1 cellular context compared by ENCODE assay signal in the genomic region with DNA sequence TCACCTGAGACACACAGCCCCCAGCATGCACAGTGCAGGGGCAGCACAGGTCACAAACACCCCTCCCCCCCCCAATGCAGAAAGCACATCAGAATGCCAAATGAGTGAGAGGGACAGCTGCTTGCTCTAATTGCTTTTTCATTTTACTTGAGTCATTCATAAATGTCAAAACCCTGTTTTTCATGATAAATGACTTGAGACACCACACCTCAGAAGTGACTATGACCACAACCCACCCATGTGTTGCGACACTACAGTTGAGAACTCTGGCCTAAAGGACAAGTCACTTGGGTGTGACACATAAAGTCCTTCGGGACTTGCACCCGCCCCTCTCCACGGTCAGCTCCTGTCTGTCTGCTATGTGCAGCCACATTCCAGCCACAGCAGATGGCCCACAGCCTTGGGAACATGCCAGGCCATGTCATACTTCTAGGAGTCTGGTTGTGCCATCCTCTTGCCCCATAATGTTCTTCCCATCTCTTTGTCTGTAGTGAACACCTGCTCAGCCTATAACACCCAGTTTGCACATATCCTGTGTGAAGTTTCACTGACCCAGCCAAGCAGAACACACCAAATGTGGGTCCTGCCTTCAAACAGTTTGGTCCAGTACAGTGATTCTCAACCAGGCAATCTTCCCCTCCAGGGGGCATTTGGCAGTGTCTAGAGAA.
TF ChIP-seq lines count a peak whose summit lies in the region.

No MANE protein-coding gene starts in this region.

TF ChIP-seq in K562, 482 proteins besides CTCF, POLR2A, EP300 and RAD21 (continued from another document and continues in another):
- TF ChIP-seq, protein P1, sequence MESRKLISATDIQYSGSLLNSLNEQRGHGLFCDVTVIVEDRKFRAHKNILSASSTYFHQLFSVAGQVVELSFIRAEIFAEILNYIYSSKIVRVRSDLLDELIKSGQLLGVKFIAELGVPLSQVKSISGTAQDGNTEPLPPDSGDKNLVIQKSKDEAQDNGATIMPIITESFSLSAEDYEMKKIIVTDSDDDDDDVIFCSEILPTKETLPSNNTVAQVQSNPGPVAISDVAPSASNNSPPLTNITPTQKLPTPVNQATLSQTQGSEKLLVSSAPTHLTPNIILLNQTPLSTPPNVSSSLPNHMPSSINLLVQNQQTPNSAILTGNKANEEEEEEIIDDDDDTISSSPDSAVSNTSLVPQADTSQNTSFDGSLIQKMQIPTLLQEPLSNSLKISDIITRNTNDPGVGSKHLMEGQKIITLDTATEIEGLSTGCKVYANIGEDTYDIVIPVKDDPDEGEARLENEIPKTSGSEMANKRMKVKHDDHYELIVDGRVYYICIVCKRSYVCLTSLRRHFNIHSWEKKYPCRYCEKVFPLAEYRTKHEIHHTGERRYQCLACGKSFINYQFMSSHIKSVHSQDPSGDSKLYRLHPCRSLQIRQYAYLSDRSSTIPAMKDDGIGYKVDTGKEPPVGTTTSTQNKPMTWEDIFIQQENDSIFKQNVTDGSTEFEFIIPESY (CRISPR knock-in tag; IDR thresholded peaks at IDR 0.05), result no peak
- TF ChIP-seq FOXA1 (IDR thresholded peaks at IDR 0.05; ENCODE audit: borderline replicate concordance), result no peak
- no peak for TF ChIP-seq IFI16 (CRISPR knock-in tag; IDR thresholded peaks at IDR 0.05)
- TF ChIP-seq SLC30A9 (CRISPR knock-in tag; IDR thresholded peaks at IDR 0.05), result no peak
- no peak for TF ChIP-seq CBX8 (IDR thresholded peaks at IDR 0.05; ENCODE audit: borderline replicate concordance, extremely low read depth, low read depth, low read length, poor library complexity, severe bottlenecking)
- TF ChIP-seq, protein P2, sequence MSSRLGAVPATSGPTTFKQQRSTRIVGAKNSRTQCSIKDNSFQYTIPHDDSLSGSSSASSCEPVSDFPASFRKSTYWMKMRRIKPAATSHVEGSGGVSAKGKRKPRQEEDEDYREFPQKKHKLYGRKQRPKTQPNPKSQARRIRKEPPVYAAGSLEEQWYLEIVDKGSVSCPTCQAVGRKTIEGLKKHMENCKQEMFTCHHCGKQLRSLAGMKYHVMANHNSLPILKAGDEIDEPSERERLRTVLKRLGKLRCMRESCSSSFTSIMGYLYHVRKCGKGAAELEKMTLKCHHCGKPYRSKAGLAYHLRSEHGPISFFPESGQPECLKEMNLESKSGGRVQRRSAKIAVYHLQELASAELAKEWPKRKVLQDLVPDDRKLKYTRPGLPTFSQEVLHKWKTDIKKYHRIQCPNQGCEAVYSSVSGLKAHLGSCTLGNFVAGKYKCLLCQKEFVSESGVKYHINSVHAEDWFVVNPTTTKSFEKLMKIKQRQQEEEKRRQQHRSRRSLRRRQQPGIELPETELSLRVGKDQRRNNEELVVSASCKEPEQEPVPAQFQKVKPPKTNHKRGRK (tag; IDR thresholded peaks at IDR 0.05), result no peak
- TF ChIP-seq, protein P3, sequence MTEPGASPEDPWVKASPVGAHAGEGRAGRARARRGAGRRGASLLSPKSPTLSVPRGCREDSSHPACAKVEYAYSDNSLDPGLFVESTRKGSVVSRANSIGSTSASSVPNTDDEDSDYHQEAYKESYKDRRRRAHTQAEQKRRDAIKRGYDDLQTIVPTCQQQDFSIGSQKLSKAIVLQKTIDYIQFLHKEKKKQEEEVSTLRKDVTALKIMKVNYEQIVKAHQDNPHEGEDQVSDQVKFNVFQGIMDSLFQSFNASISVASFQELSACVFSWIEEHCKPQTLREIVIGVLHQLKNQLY (CRISPR knock-in tag; conservative IDR thresholded peaks at IDR 0.05), result no peak
- 0 out of 2 replicates have a peak, but pooled peaks have one; percentile 23 for TF ChIP-seq PML (IDR thresholded peaks at IDR 0.05; ENCODE audit: low read length)
- no peak for TF ChIP-seq MTF1 (CRISPR knock-in tag; IDR thresholded peaks at IDR 0.05; ENCODE audit: borderline replicate concordance)
- no peak for TF ChIP-seq SP2 (IDR thresholded peaks at IDR 0.05; ENCODE audit: extremely low read depth, low read depth, low read length, poor library complexity, severe bottlenecking)
- no peak for TF ChIP-seq ZNF695 (CRISPR knock-in tag; IDR thresholded peaks at IDR 0.05)
- TF ChIP-seq FUS (optimal IDR thresholded peaks at IDR 0.05; ENCODE audit: low read depth, low read length), result no peak
- no peak for TF ChIP-seq CHD2 (IDR thresholded peaks at IDR 0.05; ENCODE audit: low read depth, low read length)
- peak; percentile 37; the same call in 1 of the 2 replicates for TF ChIP-seq TAL1 (IDR thresholded peaks at IDR 0.05)
- TF ChIP-seq, protein P4, sequence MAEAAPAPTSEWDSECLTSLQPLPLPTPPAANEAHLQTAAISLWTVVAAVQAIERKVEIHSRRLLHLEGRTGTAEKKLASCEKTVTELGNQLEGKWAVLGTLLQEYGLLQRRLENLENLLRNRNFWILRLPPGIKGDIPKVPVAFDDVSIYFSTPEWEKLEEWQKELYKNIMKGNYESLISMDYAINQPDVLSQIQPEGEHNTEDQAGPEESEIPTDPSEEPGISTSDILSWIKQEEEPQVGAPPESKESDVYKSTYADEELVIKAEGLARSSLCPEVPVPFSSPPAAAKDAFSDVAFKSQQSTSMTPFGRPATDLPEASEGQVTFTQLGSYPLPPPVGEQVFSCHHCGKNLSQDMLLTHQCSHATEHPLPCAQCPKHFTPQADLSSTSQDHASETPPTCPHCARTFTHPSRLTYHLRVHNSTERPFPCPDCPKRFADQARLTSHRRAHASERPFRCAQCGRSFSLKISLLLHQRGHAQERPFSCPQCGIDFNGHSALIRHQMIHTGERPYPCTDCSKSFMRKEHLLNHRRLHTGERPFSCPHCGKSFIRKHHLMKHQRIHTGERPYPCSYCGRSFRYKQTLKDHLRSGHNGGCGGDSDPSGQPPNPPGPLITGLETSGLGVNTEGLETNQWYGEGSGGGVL (CRISPR knock-in tag; IDR thresholded peaks at IDR 0.05), result no peak
- no peak for TF ChIP-seq GABPB2 (CRISPR knock-in tag; conservative IDR thresholded peaks at IDR 0.05)
- TF ChIP-seq ZNF165 (CRISPR knock-in tag; IDR thresholded peaks at IDR 0.05; ENCODE audit: borderline replicate concordance), result no peak
- no peak for TF ChIP-seq BCOR (IDR thresholded peaks at IDR 0.05)
- peak; percentile 50; the same call in 1 of the 2 replicates for TF ChIP-seq CBFA2T2 (conservative IDR thresholded peaks at IDR 0.05)
- TF ChIP-seq, protein P5, sequence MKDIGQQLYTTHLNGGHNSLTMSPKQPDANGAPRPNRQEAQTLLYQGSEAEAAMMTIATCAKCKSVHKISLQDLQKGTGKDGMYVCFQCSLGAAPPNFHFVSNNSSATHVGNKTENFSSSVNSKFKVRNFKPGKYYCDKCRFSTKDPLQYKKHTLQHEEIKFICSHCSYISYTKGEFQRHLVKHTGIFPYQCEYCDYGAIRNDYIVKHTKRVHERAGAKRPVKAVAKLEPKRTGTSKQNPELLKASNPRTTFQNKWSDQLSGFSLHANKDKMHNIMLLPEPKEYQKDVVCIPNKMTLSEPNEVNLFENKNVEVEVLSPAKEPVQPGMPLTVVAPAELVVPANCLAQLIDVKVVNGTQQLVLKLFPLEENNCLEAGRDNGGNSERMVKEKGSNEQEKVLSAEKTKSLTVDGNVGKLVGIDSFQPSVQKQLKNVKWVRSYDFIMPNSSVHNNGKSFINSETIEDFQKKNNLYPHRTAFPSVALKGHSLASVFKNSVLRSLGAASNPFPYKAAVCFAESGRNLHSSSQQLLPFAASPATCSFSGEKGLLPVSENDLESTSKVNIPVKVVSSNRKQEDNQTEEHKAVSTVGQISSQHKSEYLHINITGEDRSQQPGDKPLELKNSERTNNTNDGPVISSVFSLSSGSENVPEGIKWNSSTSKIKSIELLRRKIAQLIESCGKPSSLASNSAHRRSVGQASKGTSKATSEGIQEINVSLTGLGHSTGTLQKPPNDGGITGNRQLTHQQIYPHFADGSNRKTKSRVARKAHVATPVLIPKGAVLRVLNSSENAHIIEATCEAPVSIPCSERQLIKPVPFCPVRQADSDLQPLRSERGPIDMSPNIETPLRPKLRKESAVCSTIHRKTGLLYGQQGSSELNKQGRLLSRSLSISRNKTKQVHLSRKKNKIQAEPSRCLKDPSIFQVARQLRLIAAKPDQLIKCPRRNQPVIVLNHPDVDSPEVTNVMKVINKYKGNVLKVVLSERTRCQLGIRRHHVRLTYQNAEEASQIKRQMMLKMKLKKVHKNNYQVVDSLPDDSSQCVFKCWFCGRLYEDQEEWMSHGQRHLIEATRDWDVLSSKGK (CRISPR knock-in tag; IDR thresholded peaks at IDR 0.05), result no peak
- TF ChIP-seq ELF4 (CRISPR knock-in tag; IDR thresholded peaks at IDR 0.05), result no peak
- TF ChIP-seq ETS2 (tag; IDR thresholded peaks at IDR 0.05; ENCODE audit: borderline replicate concordance, poor library complexity, severe bottlenecking), result no peak
- TF ChIP-seq KLF13 (tag; IDR thresholded peaks at IDR 0.05; ENCODE audit: borderline replicate concordance, low read depth), result peak; percentile 44; the same call in 1 of the 2 replicates
- no peak for TF ChIP-seq PTBP1 (IDR thresholded peaks at IDR 0.05; ENCODE audit: low read depth, low read length)
- TF ChIP-seq, protein P6, sequence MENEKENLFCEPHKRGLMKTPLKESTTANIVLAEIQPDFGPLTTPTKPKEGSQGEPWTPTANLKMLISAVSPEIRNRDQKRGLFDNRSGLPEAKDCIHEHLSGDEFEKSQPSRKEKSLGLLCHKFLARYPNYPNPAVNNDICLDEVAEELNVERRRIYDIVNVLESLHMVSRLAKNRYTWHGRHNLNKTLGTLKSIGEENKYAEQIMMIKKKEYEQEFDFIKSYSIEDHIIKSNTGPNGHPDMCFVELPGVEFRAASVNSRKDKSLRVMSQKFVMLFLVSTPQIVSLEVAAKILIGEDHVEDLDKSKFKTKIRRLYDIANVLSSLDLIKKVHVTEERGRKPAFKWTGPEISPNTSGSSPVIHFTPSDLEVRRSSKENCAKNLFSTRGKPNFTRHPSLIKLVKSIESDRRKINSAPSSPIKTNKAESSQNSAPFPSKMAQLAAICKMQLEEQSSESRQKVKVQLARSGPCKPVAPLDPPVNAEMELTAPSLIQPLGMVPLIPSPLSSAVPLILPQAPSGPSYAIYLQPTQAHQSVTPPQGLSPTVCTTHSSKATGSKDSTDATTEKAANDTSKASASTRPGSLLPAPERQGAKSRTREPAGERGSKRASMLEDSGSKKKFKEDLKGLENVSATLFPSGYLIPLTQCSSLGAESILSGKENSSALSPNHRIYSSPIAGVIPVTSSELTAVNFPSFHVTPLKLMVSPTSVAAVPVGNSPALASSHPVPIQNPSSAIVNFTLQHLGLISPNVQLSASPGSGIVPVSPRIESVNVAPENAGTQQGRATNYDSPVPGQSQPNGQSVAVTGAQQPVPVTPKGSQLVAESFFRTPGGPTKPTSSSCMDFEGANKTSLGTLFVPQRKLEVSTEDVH (IDR thresholded peaks at IDR 0.05; ENCODE audit: low read depth, partially characterized antibody), result peak; percentile 48
- TF ChIP-seq SMARCE1 (IDR thresholded peaks at IDR 0.05), result peak; percentile 87
- TF ChIP-seq TRIM28 (IDR thresholded peaks at IDR 0.05), result no peak; the same call in 1 of the 2 replicates
- no peak for TF ChIP-seq PRMT5 (CRISPR knock-in tag; IDR thresholded peaks at IDR 0.05)
- TF ChIP-seq, protein P7, sequence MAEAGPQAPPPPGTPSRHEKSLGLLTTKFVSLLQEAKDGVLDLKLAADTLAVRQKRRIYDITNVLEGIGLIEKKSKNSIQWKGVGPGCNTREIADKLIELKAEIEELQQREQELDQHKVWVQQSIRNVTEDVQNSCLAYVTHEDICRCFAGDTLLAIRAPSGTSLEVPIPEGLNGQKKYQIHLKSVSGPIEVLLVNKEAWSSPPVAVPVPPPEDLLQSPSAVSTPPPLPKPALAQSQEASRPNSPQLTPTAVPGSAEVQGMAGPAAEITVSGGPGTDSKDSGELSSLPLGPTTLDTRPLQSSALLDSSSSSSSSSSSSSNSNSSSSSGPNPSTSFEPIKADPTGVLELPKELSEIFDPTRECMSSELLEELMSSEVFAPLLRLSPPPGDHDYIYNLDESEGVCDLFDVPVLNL (CRISPR knock-in tag; IDR thresholded peaks at IDR 0.05; ENCODE audit: low read depth), result no peak
- no peak for TF ChIP-seq ZNF384 (IDR thresholded peaks at IDR 0.05; ENCODE audit: low read depth, low read length)
- TF ChIP-seq, protein P8, sequence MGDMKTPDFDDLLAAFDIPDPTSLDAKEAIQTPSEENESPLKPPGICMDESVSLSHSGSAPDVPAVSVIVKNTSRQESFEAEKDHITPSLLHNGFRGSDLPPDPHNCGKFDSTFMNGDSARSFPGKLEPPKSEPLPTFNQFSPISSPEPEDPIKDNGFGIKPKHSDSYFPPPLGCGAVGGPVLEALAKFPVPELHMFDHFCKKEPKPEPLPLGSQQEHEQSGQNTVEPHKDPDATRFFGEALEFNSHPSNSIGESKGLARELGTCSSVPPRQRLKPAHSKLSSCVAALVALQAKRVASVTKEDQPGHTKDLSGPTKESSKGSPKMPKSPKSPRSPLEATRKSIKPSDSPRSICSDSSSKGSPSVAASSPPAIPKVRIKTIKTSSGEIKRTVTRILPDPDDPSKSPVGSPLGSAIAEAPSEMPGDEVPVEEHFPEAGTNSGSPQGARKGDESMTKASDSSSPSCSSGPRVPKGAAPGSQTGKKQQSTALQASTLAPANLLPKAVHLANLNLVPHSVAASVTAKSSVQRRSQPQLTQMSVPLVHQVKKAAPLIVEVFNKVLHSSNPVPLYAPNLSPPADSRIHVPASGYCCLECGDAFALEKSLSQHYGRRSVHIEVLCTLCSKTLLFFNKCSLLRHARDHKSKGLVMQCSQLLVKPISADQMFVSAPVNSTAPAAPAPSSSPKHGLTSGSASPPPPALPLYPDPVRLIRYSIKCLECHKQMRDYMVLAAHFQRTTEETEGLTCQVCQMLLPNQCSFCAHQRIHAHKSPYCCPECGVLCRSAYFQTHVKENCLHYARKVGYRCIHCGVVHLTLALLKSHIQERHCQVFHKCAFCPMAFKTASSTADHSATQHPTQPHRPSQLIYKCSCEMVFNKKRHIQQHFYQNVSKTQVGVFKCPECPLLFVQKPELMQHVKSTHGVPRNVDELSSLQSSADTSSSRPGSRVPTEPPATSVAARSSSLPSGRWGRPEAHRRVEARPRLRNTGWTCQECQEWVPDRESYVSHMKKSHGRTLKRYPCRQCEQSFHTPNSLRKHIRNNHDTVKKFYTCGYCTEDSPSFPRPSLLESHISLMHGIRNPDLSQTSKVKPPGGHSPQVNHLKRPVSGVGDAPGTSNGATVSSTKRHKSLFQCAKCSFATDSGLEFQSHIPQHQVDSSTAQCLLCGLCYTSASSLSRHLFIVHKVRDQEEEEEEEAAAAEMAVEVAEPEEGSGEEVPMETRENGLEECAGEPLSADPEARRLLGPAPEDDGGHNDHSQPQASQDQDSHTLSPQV (IDR thresholded peaks at IDR 0.05), result no peak; the same call in 1 of the 2 replicates
- TF ChIP-seq ZKSCAN1 (IDR thresholded peaks at IDR 0.05; ENCODE audit: low read depth, low read length), result no peak
- TF ChIP-seq ILK (tag; IDR thresholded peaks at IDR 0.05; ENCODE audit: borderline replicate concordance, low read depth), result no peak
- no peak for TF ChIP-seq POLR2AphosphoS2 (IDR thresholded peaks at IDR 0.05; ENCODE audit: low read length)
- TF ChIP-seq ZNF143 (CRISPR knock-in tag; IDR thresholded peaks at IDR 0.05), result no peak
- no peak for TF ChIP-seq HNRNPUL1 (IDR thresholded peaks at IDR 0.05; ENCODE audit: low read length)
- no peak for TF ChIP-seq JUNB (CRISPR knock-in tag; conservative IDR thresholded peaks at IDR 0.05)
- no peak for TF ChIP-seq ZNF24 (IDR thresholded peaks at IDR 0.05)
